In genomic region chr22:46010951-46011626, GRCh38 we compare ENCODE assay signal across 14 cellular contexts. TPM values are rescaled to one million over a fixed set of nuclear protein-coding genes. Genes with fewer than 3 reads are reported as not detected.
DNase-seq lines count a peak whose midpoint lies in the region; ATAC-seq and TF ChIP-seq lines count a peak whose summit lies in the region.
"Had no signal": no experiment of that assay in that cellular context is flagged by ENCODE, and none has a peak within 500 bp of the region (broad histone marks: within the 10 kb centered on the region; RNA-seq: fewer than 3 reads in every experiment).

No MANE protein-coding gene starts in this region.

- H3K27me3 ChIP-seq in heart left ventricle (no peaks in the 10 kb centered on the region), tibial nerve (no peaks in the 10 kb centered on the region)

- peak; percentile 41 for DNase-seq in DMS153 (lab: John Stamatoyannopoulos, UW)
- no peak for DNase-seq in DMS153 treated with DMSO at 0.1 percent for 48 hours (lab: John Stamatoyannopoulos, UW; ENCODE audit: unreplicated experiment)
- peak in 3 of 5 donors; percentile 21 to 61 (median 27) for DNase-seq in heart left ventricle
- DNase-seq in neural crest cell (ENCODE audit: low read depth, low spot score) = no peak
- DNase-seq in tibial nerve (ENCODE audit: low spot score in 2 of 2) = no peak
- DNase-seq in omental fat pad (ENCODE audit: low spot score) = no peak
- DNase-seq in NCI-H69 (lab: John Stamatoyannopoulos, UW) = no peak
- DNase-seq: activated T-cell treated with anti-CD3 and anti-CD28 coated beads, Interleukin-2, amount 50 U/mL, for 48 hours; DMS53; NCI-H2081 treated with DMSO at 0.1 percent for 48 hours had no signal

- H3K27ac Mint-ChIP-seq in neural crest cell (ENCODE audit: unreplicated experiment) = no peak overlapping the region
- H3K27ac Mint-ChIP-seq: type B pancreatic cell had no signal

- H3K4me1 ChIP-seq in heart left ventricle (peaks cover 3 to 65% (median 47%) of the 10 kb centered on the region in 12 donors), tibial nerve (peaks cover 0 to 79% (median 49%) of the 10 kb centered on the region in 4 donors)

- peak in 1 of 2 donors; percentile 45 for TF ChIP-seq EP300 in tibial nerve (IDR thresholded peaks at IDR 0.05)

- H3K4me3 Mint-ChIP-seq in neural crest cell = peak overlapping the region; percentile 27
- H3K4me3 Mint-ChIP-seq: type B pancreatic cell had no signal

- TF ChIP-seq POLR2A in heart left ventricle (IDR thresholded peaks at IDR 0.05) = no peak
- TF ChIP-seq POLR2A in tibial nerve (IDR thresholded peaks at IDR 0.05) = no peak

- ATAC-seq in heart left ventricle (no peak), HG03175 (IDR thresholded peaks at IDR 0.05; ENCODE audit: unreplicated experiment) (no peak), omental fat pad (ENCODE audit: low FRiP score) (no peak)

- H3K4me3 ChIP-seq in heart left ventricle (no peak overlapping the region), tibial nerve (no peak overlapping the region)

- no peaks in the 10 kb centered on the region for H3K36me3 Mint-ChIP-seq in neural crest cell (ENCODE audit: low read depth)
- H3K36me3 Mint-ChIP-seq: type B pancreatic cell had no signal

- H3K9me3 Mint-ChIP-seq in neural crest cell = no peaks in the 10 kb centered on the region
- H3K9me3 Mint-ChIP-seq: type B pancreatic cell had no signal

- TF ChIP-seq CTCF in heart left ventricle (IDR thresholded peaks at IDR 0.05) = no peak
- no peak for TF ChIP-seq CTCF in neural crest cell (conservative IDR thresholded peaks at IDR 0.05)
- TF ChIP-seq CTCF in tibial nerve (IDR thresholded peaks at IDR 0.05) = no peak
- no peak for TF ChIP-seq CTCF in omental fat pad (IDR thresholded peaks at IDR 0.05)

- peaks cover 11% of the 10 kb centered on the region for H3K27me3 Mint-ChIP-seq in neural crest cell (ENCODE audit: low read depth)
- H3K27me3 Mint-ChIP-seq: type B pancreatic cell had no signal

- intact Hi-C loops in heart left ventricle (cut with DNase I) = loop anchor here in 3 of 10 donors (5.0 kb wide), 2 partner anchors 61 to 81 kb away; no protein-coding TSS in a partner anchor

- H3K9me3 ChIP-seq in heart left ventricle (peaks cover 0 to 16% (median 10%) of the 10 kb centered on the region in 12 donors), tibial nerve (peaks cover 0 to 8% (median 0%) of the 10 kb centered on the region in 4 donors)

- 91 to 94% (median 92%) methylated on average over 12 to 20 of the region's 20 CpGs for WGBS in heart left ventricle, 4 donors
- 72 to 77% methylated on average over 3 to 5 of the region's 20 CpGs for WGBS in tibial nerve, 2 donors

- H3K4me1 Mint-ChIP-seq in neural crest cell = peaks cover 10% of the 10 kb centered on the region

- no peaks in the 10 kb centered on the region for H3K36me3 ChIP-seq in heart left ventricle
- H3K36me3 ChIP-seq in tibial nerve = no peaks in the 10 kb centered on the region

- H3K27ac ChIP-seq in heart left ventricle = peak overlapping the region in 9 of 12 donors; percentile 52 to 98 (median 96)
- peak overlapping the region; percentile 93 to 97 (median 96) for H3K27ac ChIP-seq in tibial nerve
- H3K27ac ChIP-seq: 22Rv1 had no signal

RNA-seq across cellular contexts. Expression of gene WNT7B, which starts 34.1 kb away (rescaled TPM):
- total RNA-seq in heart left ventricle (under 1 TPM in 1 of 9 donors, not detected in 8; 0.36 TPM), neural crest cell (12.6 and 14.2 TPM in 2 replicates), tibial nerve (not detected), omental fat pad (under 1 TPM in 2 of 4 donors, not detected in 2; 0.28 to 0.48 TPM)
- polyA plus RNA-seq in heart left ventricle = not detected
- total RNA-seq: dermis microvascular lymphatic vessel endothelial cell had no signal

Comparison
In these comparisons a context has a peak if more than half of its experiments do, and no peak if none do; other contexts are left out.
1. DNase-seq: peak in DMS153 (single experiment) and heart left ventricle (3 of 5); none in DMS153 treated with DMSO at 0.1 percent for 48 hours (single experiment), neural crest cell (single experiment), tibial nerve (0 of 2), omental fat pad (single experiment) and NCI-H69 (single experiment).